In genomic region chr2:175445276-175445675, GRCh38 we compare ENCODE assay signal across 16 cellular contexts.
"Had no signal": no experiment of that assay in that cellular context is flagged by ENCODE, and none has a peak within 500 bp of the region (broad histone marks: within the 10 kb centered on the region; RNA-seq: fewer than 3 reads in every experiment).

No MANE protein-coding gene starts in this region.

- H3K4me3 Mint-ChIP-seq: activated B cell treated with CpG ODN at 0.5 μM for 24 hours; activated CD4-positive, alpha-beta T cell treated with anti-CD3 and anti-CD28 coated beads, Interleukin-2, amount 10 ng/mL, durations not matched to agents 7 days and 5 days; activated naive CD8-positive, alpha-beta T cell treated with anti-CD3 and anti-CD28 coated beads, Interleukin-2, amount 50 U/mL, for 24 hours; naive thymus-derived CD8-positive, alpha-beta T cell; stimulated activated memory B cell treated with anti-CD40 and anti-IgM and Interleukin-4, amounts not matched to agents 10 μg/mL and 1 μg/mL and 100 μg/mL, for 72 hours had no signal

- ATAC-seq: activated naive CD8-positive, alpha-beta T cell treated with anti-CD3 and anti-CD28 coated beads, Interleukin-2, amount 50 U/mL, for 24 hours; mucosa of descending colon; naive thymus-derived CD8-positive, alpha-beta T cell; stimulated activated memory B cell treated with anti-CD40 and anti-IgM and Interleukin-4, amounts not matched to agents 10 μg/mL and 1 μg/mL and 100 μg/mL, for 72 hours had no signal

- DNase-seq: activated B cell treated with CpG ODN at 0.5 μM for 24 hours; activated CD4-positive, alpha-beta T cell treated with anti-CD3 and anti-CD28 coated beads, Interleukin-2, amount 10 ng/mL, durations not matched to agents 7 days and 5 days; activated CD8-positive, alpha-beta memory T cell treated with anti-CD3 and anti-CD28 coated beads, Interleukin-2, amount 50 U/mL, for 48 hours; activated naive CD4-positive, alpha-beta T cell treated with Interleukin-2 at 50 U/mL for 16 hours; activated naive CD8-positive, alpha-beta T cell treated with anti-CD3 and anti-CD28 coated beads, Interleukin-2, amount 50 U/mL, for 24 hours; aorta; cortex of kidney; effector CD8-positive, alpha-beta T cell; foreskin fibroblast; left ventricle myocardium inferior; mucosa of descending colon; naive thymus-derived CD8-positive, alpha-beta T cell; stimulated activated CD4-positive, alpha-beta T cell treated with anti-CD3 and anti-CD28 coated beads, Interleukin-2, amount 100 ng/mL, for 48 hours; thyroid gland; uterus had no signal

- H3K36me3 Mint-ChIP-seq: naive thymus-derived CD8-positive, alpha-beta T cell; stimulated activated memory B cell treated with anti-CD40 and anti-IgM and Interleukin-4, amounts not matched to agents 10 μg/mL and 1 μg/mL and 100 μg/mL, for 72 hours had no signal

- H3K27me3 Mint-ChIP-seq: stimulated activated memory B cell treated with anti-CD40 and anti-IgM and Interleukin-4, amounts not matched to agents 10 μg/mL and 1 μg/mL and 100 μg/mL, for 72 hours had no signal

- H3K9me3 Mint-ChIP-seq: activated B cell treated with CpG ODN at 0.5 μM for 24 hours; activated CD4-positive, alpha-beta T cell treated with anti-CD3 and anti-CD28 coated beads, Interleukin-2, amount 10 ng/mL, durations not matched to agents 7 days and 5 days; activated naive CD8-positive, alpha-beta T cell treated with anti-CD3 and anti-CD28 coated beads, Interleukin-2, amount 50 U/mL, for 24 hours; naive thymus-derived CD8-positive, alpha-beta T cell; stimulated activated memory B cell treated with anti-CD40 and anti-IgM and Interleukin-4, amounts not matched to agents 10 μg/mL and 1 μg/mL and 100 μg/mL, for 72 hours had no signal

- H3K4me1 Mint-ChIP-seq: activated B cell treated with CpG ODN at 0.5 μM for 24 hours; activated CD4-positive, alpha-beta T cell treated with anti-CD3 and anti-CD28 coated beads, Interleukin-2, amount 10 ng/mL, durations not matched to agents 7 days and 5 days; activated naive CD8-positive, alpha-beta T cell treated with anti-CD3 and anti-CD28 coated beads, Interleukin-2, amount 50 U/mL, for 24 hours; stimulated activated memory B cell treated with anti-CD40 and anti-IgM and Interleukin-4, amounts not matched to agents 10 μg/mL and 1 μg/mL and 100 μg/mL, for 72 hours had no signal

- H3K27ac Mint-ChIP-seq: activated B cell treated with CpG ODN at 0.5 μM for 24 hours; activated CD4-positive, alpha-beta T cell treated with anti-CD3 and anti-CD28 coated beads, Interleukin-2, amount 10 ng/mL, durations not matched to agents 7 days and 5 days; activated naive CD8-positive, alpha-beta T cell treated with anti-CD3 and anti-CD28 coated beads, Interleukin-2, amount 50 U/mL, for 24 hours; naive thymus-derived CD8-positive, alpha-beta T cell; stimulated activated memory B cell treated with anti-CD40 and anti-IgM and Interleukin-4, amounts not matched to agents 10 μg/mL and 1 μg/mL and 100 μg/mL, for 72 hours had no signal
